ENCODE assay signal across 19 cellular contexts in genomic region chr5:84306617-84307016, GRCh38.
DNase-seq lines count a peak whose midpoint lies in the region; ATAC-seq, FAIRE-seq and TF ChIP-seq lines count a peak whose summit lies in the region.
"Had no signal": no experiment of that assay in that cellular context is flagged by ENCODE, and none has a peak within 500 bp of the region (broad histone marks: within the 10 kb centered on the region; RNA-seq: fewer than 3 reads in every experiment).

No MANE protein-coding gene starts in this region.

- H2AFZ ChIP-seq in SK-N-SH (ENCODE audit: low read depth), result no peak overlapping the region
- no peak overlapping the region for H2AFZ ChIP-seq in endothelial cell of umbilical vein (ENCODE audit: low read depth, low read length)
- H2AFZ ChIP-seq: GM23248 had no signal

- TF ChIP-seq EP300 in SK-N-SH (IDR thresholded peaks at IDR 0.05; ENCODE audit: borderline replicate concordance in 1 of 2, low read depth in 1 of 2, low read length in 1 of 2), result no peak

- H3K79me2 ChIP-seq in SK-N-SH (ENCODE audit: insufficient read depth) (peaks cover 51% of the 10 kb centered on the region), endothelial cell of umbilical vein (ENCODE audit: control insufficient read depth, insufficient read depth, low read length) (no peaks in the 10 kb centered on the region)

- no peak overlapping the region for H3K4me3 ChIP-seq in SK-N-SH (ENCODE audit: low read depth in 2 of 2, low read length in 1 of 2)
- no peak overlapping the region for H3K4me3 ChIP-seq in endothelial cell of umbilical vein (replicated peaks in 1 of 3; ENCODE audit: insufficient read depth in 1 of 3, low read depth in 1 of 3, low read length in 3 of 3)
- H3K4me3 ChIP-seq: BLaER1, GM12878, GM23248 had no signal

- peak overlapping the region in 1 of 2 experiments; percentile 15; a peak in 2 of 4 replicates for H3K27ac ChIP-seq in SK-N-SH (ENCODE audit: low read depth in 2 of 2, low read length in 1 of 2)
- peak overlapping the region; percentile 22 for H3K27ac ChIP-seq in endothelial cell of umbilical vein (ENCODE audit: insufficient read depth, low read depth, low read length)
- H3K27ac ChIP-seq: 22Rv1, BLaER1, GM23248, HL-60 had no signal

- 71% methylated on average over 1 of the region's 1 CpG for WGBS in SK-N-SH (ENCODE audit: low lambda C conversion rate)

- H3K36me3 ChIP-seq in SK-N-SH (replicated peaks in 1 of 2; ENCODE audit: control insufficient read depth in 1 of 2, insufficient read depth in 2 of 2, low read length in 1 of 2) (peaks cover 0 to 7% of the 10 kb centered on the region in 2 experiments), endothelial cell of umbilical vein (ENCODE audit: control insufficient read depth in 2 of 2, extremely low read depth in 1 of 2, insufficient read depth in 2 of 2, low read length in 2 of 2) (no peaks in the 10 kb centered on the region)
- H3K36me3 ChIP-seq: BLaER1 had no signal

- H4K20me1 ChIP-seq in SK-N-SH (ENCODE audit: insufficient read depth) (no peaks in the 10 kb centered on the region), endothelial cell of umbilical vein (replicated peaks; ENCODE audit: control insufficient read depth, extremely low read depth, insufficient read depth, low read length) (no peaks in the 10 kb centered on the region)
- H4K20me1 ChIP-seq: BLaER1 had no signal

- dilution Hi-C loops in endothelial cell of umbilical vein (cut with MboI; ENCODE audit: extremely low pct_ligation_motif_present, low sequenced_read_pairs), result no loop called here

- DNase-seq in SK-N-SH (no peak), RKO (ENCODE audit: low spot score) (peak; percentile 20), endothelial cell of umbilical vein (ENCODE audit: low read depth, low spot score) (peak; percentile 84), inferior parietal cortex (ENCODE audit: extremely low spot score) (no peak), iPS-NIHi7 (ENCODE audit: extremely low spot score) (no peak), NCI-H345 treated with DMSO at 0.1 percent for 48 hours (lab: John Stamatoyannopoulos, UW; ENCODE audit: unreplicated experiment) (no peak)
- DNase-seq: AML-193; Caco-2; CD8-positive, alpha-beta memory T cell; DMS53; GM23248; H7 had no signal

- no peak for TF ChIP-seq POLR2A in endothelial cell of umbilical vein (IDR thresholded peaks at IDR 0.05; ENCODE audit: low read depth, low read length)

- H3K4me2 ChIP-seq in SK-N-SH (no peak overlapping the region), endothelial cell of umbilical vein (ENCODE audit: insufficient read depth, low read length) (peak overlapping the region; percentile 48)
- H3K4me2 ChIP-seq: BLaER1 had no signal

- H3K9ac ChIP-seq in SK-N-SH (no peak overlapping the region), endothelial cell of umbilical vein (replicated peaks; ENCODE audit: extremely low read depth, insufficient read depth, low read length) (no peak overlapping the region)
- H3K9ac ChIP-seq: BLaER1, GM23248 had no signal

- H3F3A ChIP-seq in SK-N-SH (replicated peaks; ENCODE audit: insufficient read depth), result peaks cover 28% of the 10 kb centered on the region

- TF ChIP-seq CTCF in SK-N-SH (IDR thresholded peaks at IDR 0.05), result no peak
- TF ChIP-seq CTCF in endothelial cell of umbilical vein (IDR thresholded peaks at IDR 0.05; ENCODE audit: extremely low read depth in 1 of 2, insufficient read depth in 1 of 2, low read depth in 1 of 2, low read length in 2 of 2), result no peak

- FAIRE-seq in endothelial cell of umbilical vein (lab: Jason Lieb, UNC), result peak; percentile 56
- FAIRE-seq: GM12878, GM18507 had no signal

- H3K4me1 ChIP-seq in SK-N-SH (ENCODE audit: control insufficient read depth in 1 of 2, insufficient read depth in 2 of 2, low read depth in 1 of 2, low read length in 1 of 2) (peaks cover 0 to 4% of the 10 kb centered on the region in 2 experiments; a peak in 2 of 4 replicates), endothelial cell of umbilical vein (ENCODE audit: control insufficient read depth, extremely low read depth, insufficient read depth, low read length) (peaks cover 46% of the 10 kb centered on the region)
- H3K4me1 ChIP-seq: BLaER1, Caco-2 had no signal

- 0 out of 3 replicates have a peak, but pooled peaks have one; percentile 19 for ATAC-seq in SK-N-SH treated with all-trans-retinoic acid at 6 μM for 48 hours
- no peak for ATAC-seq in HG02678 (IDR thresholded peaks at IDR 0.05; ENCODE audit: unreplicated experiment)
- ATAC-seq: GM12878 had no signal

- intact Hi-C loops in endothelial cell of umbilical vein (cut with micrococcal nuclease), result loop anchor here (1.0 kb wide), 1 partner anchor 76 kb away; no protein-coding TSS in a partner anchor

- CTCF ChIA-PET in SK-N-SH (lab: Yijun Ruan, JAX), result interaction anchor here (1.0 kb wide), 1 partner anchor 14 kb away, joined by 3 read pairs; no protein-coding TSS in a partner anchor
- CTCF ChIA-PET in endothelial cell of umbilical vein (lab: Charles Lee), result interaction anchor here (0.7 to 1.3 kb wide), 7 partner anchors 8 to 588 kb away, joined by 3 read pairs; no protein-coding TSS in a partner anchor

- H3K9me3 ChIP-seq in SK-N-SH, result no peaks in the 10 kb centered on the region
- H3K9me3 ChIP-seq in endothelial cell of umbilical vein (replicated peaks; ENCODE audit: control insufficient read depth, insufficient read depth, low read length), result no peaks in the 10 kb centered on the region
- H3K9me3 ChIP-seq: BLaER1 had no signal

- H3K27me3 ChIP-seq in SK-N-SH (ENCODE audit: insufficient read depth) (no peaks in the 10 kb centered on the region), endothelial cell of umbilical vein (ENCODE audit: control insufficient read depth in 2 of 2, insufficient read depth in 2 of 2, low read length in 2 of 2) (no peaks in the 10 kb centered on the region)
- H3K27me3 ChIP-seq: BLaER1 had no signal

- H3K9me2 ChIP-seq in SK-N-SH, result no peaks in the 10 kb centered on the region

- TF ChIP-seq RAD21 in SK-N-SH (IDR thresholded peaks at IDR 0.05; ENCODE audit: low read length), result no peak

- BruUV-seq in endothelial cell of umbilical vein (replicated peaks; lab: Mats Ljungman, UMichigan), result no TSS peak

- POLR2A ChIA-PET in SK-N-SH (lab: Yijun Ruan, JAX) (no interaction called here), endothelial cell of umbilical vein (lab: Charles Lee) (no interaction called here)

- H3K9me1 ChIP-seq in endothelial cell of umbilical vein (replicated peaks; ENCODE audit: control insufficient read depth, extremely low read depth, insufficient read depth, low read length), result no peaks in the 10 kb centered on the region

TF ChIP-seq in SK-N-SH, 30 proteins besides CTCF, POLR2A, EP300 and RAD21 (continues in another document):
- TF ChIP-seq NRF1 (IDR thresholded peaks at IDR 0.05; ENCODE audit: low read depth, low read length), result no peak
- TF ChIP-seq RFX5 (IDR thresholded peaks at IDR 0.05; ENCODE audit: low read length), result no peak
- no peak for TF ChIP-seq EZH2phosphoT487 (IDR thresholded peaks at IDR 0.05; ENCODE audit: borderline replicate concordance, low read depth)
- no peak for TF ChIP-seq FOXJ3 (CRISPR knock-in tag; IDR thresholded peaks at IDR 0.05)
- TF ChIP-seq JUND (IDR thresholded peaks at IDR 0.05), result no peak
- TF ChIP-seq MEF2A (IDR thresholded peaks at IDR 0.05; ENCODE audit: borderline replicate concordance, low read depth), result no peak
- TF ChIP-seq FOXM1 (IDR thresholded peaks at IDR 0.05; ENCODE audit: low read depth), result no peak
- no peak for TF ChIP-seq ELF1 (IDR thresholded peaks at IDR 0.05)
- no peak for TF ChIP-seq USF2 (IDR thresholded peaks at IDR 0.05; ENCODE audit: borderline replicate concordance, low read depth, low read length)
- no peak for TF ChIP-seq TEAD4 (IDR thresholded peaks at IDR 0.05; ENCODE audit: borderline replicate concordance, insufficient read depth)
- no peak for TF ChIP-seq GABPA (IDR thresholded peaks at IDR 0.05; ENCODE audit: low read depth)

TF ChIP-seq in endothelial cell of umbilical vein, 7 proteins besides CTCF, POLR2A, EP300 and RAD21:
- peak; percentile 73 for TF ChIP-seq FOS (IDR thresholded peaks at IDR 0.05; ENCODE audit: borderline replicate concordance, insufficient read depth, low read length)
- no peak for TF ChIP-seq MAX (IDR thresholded peaks at IDR 0.05; ENCODE audit: insufficient read depth, insufficient read length)
- peak; percentile 57 for TF ChIP-seq POLR2AphosphoS5 (IDR thresholded peaks at IDR 0.05; ENCODE audit: insufficient read depth, low read depth, low read length)
- no peak for TF ChIP-seq MYC (IDR thresholded peaks at IDR 0.05; ENCODE audit: low read depth, low read length)
- peak; percentile 79 for TF ChIP-seq JUN (IDR thresholded peaks at IDR 0.05; ENCODE audit: borderline replicate concordance, insufficient read depth, insufficient read length, low read depth)
- peak; percentile 99 for TF ChIP-seq GATA2 (IDR thresholded peaks at IDR 0.05; ENCODE audit: insufficient read depth, insufficient read length, low read depth, low read length)
- TF ChIP-seq EZH2 (IDR thresholded peaks at IDR 0.05; ENCODE audit: borderline replicate concordance, low read depth, low read length, severe bottlenecking), result no peak

Comparison
In these comparisons a context has a peak if more than half of its experiments do, and no peak if none do; other contexts are left out.
1. DNase-seq: peak in RKO (single experiment) and endothelial cell of umbilical vein (single experiment); none in SK-N-SH (single experiment), inferior parietal cortex (single experiment), iPS-NIHi7 (single experiment) and NCI-H345 treated with DMSO at 0.1 percent for 48 hours (single experiment).